Comparison of ENCODE assay signal across 20 cellular contexts in genomic region chr6:21137708-21138358, GRCh38.
DNase-seq lines count a peak whose midpoint lies in the region; ATAC-seq and TF ChIP-seq lines count a peak whose summit lies in the region.
"Had no signal": no experiment of that assay in that cellular context is flagged by ENCODE, and none has a peak within 500 bp of the region (broad histone marks: within the 10 kb centered on the region; RNA-seq: fewer than 3 reads in every experiment).

No MANE protein-coding gene starts in this region.

- H3K27ac Mint-ChIP-seq in glutamatergic neuron (ENCODE audit: unreplicated experiment) (peak overlapping the region; percentile 62), type B pancreatic cell (no peak overlapping the region), chondrocyte (ENCODE audit: unreplicated experiment) (no peak overlapping the region)
- H3K27ac Mint-ChIP-seq: activated CD4-positive, alpha-beta T cell treated with anti-CD3 and anti-CD28 coated beads for 36 hours; activated naive CD8-positive, alpha-beta T cell treated with anti-CD3 and anti-CD28 coated beads, Interleukin-2, amount 10 ng/mL, durations not matched to agents 7 days and 5 days; activated T-cell treated with anti-CD3 and anti-CD28 coated beads, Interleukin-2, amount 50 U/mL, for 72 hours; natural killer cell; stimulated activated naive CD8-positive, alpha-beta T cell treated with anti-CD3 and anti-CD28 coated beads, Interleukin-15, Interleukin-2, amounts not matched to agents 100 ng/mL and 50 ng/mL, for 24 hours; T-cell had no signal

- no peaks in the 10 kb centered on the region for H3K4me1 ChIP-seq in foreskin keratinocyte
- H3K4me1 ChIP-seq: upper lobe of left lung had no signal

- H3K4me3 Mint-ChIP-seq in glutamatergic neuron (ENCODE audit: unreplicated experiment) (no peak overlapping the region), type B pancreatic cell (peak overlapping the region; percentile 23), chondrocyte (ENCODE audit: unreplicated experiment) (no peak overlapping the region)
- H3K4me3 Mint-ChIP-seq: activated CD4-positive, alpha-beta T cell treated with anti-CD3 and anti-CD28 coated beads for 36 hours; activated naive CD8-positive, alpha-beta T cell treated with anti-CD3 and anti-CD28 coated beads, Interleukin-2, amount 10 ng/mL, durations not matched to agents 7 days and 5 days; activated T-cell treated with anti-CD3 and anti-CD28 coated beads, Interleukin-2, amount 50 U/mL, for 72 hours; natural killer cell; stimulated activated naive CD8-positive, alpha-beta T cell treated with anti-CD3 and anti-CD28 coated beads, Interleukin-15, Interleukin-2, amounts not matched to agents 100 ng/mL and 50 ng/mL, for 24 hours; T-cell had no signal

- H3K9me3 Mint-ChIP-seq in glutamatergic neuron (ENCODE audit: unreplicated experiment) (peaks cover 3% of the 10 kb centered on the region), type B pancreatic cell (peaks cover 10% of the 10 kb centered on the region), chondrocyte (ENCODE audit: low read depth) (no peaks in the 10 kb centered on the region)
- H3K9me3 Mint-ChIP-seq: activated T-cell treated with anti-CD3 and anti-CD28 coated beads, Interleukin-2, amount 50 U/mL, for 72 hours; natural killer cell; stimulated activated naive CD8-positive, alpha-beta T cell treated with anti-CD3 and anti-CD28 coated beads, Interleukin-15, Interleukin-2, amounts not matched to agents 100 ng/mL and 50 ng/mL, for 24 hours; T-cell had no signal

- ATAC-seq in foreskin keratinocyte = no peak
- ATAC-seq in GM18907 (IDR thresholded peaks at IDR 0.05; ENCODE audit: unreplicated experiment) = no peak
- ATAC-seq: activated CD4-positive, alpha-beta T cell treated with anti-CD3 and anti-CD28 coated beads for 36 hours; activated T-cell treated with anti-CD3 and anti-CD28 coated beads, Interleukin-2, amount 50 U/mL, for 72 hours; natural killer cell; Right ventricle myocardium inferior; T-cell had no signal

- no peak overlapping the region for H3K27ac ChIP-seq in foreskin keratinocyte
- H3K27ac ChIP-seq: upper lobe of left lung had no signal

- no peak overlapping the region for H3K4me3 ChIP-seq in astrocyte of the spinal cord (ENCODE audit: low read depth, low read length)
- H3K4me3 ChIP-seq: upper lobe of left lung had no signal

- in situ Hi-C loops in astrocyte of the spinal cord (cut with HindIII; ENCODE audit: low sequenced_read_pairs) = no loop called here

- no peaks in the 10 kb centered on the region for H3K36me3 Mint-ChIP-seq in glutamatergic neuron (ENCODE audit: unreplicated experiment)
- H3K36me3 Mint-ChIP-seq in type B pancreatic cell = peaks cover 10% of the 10 kb centered on the region
- peaks cover 6% of the 10 kb centered on the region for H3K36me3 Mint-ChIP-seq in chondrocyte (ENCODE audit: low read depth)
- H3K36me3 Mint-ChIP-seq: natural killer cell had no signal

- H3K27me3 Mint-ChIP-seq in glutamatergic neuron (ENCODE audit: unreplicated experiment) = no peaks in the 10 kb centered on the region
- H3K27me3 Mint-ChIP-seq in type B pancreatic cell = no peaks in the 10 kb centered on the region
- no peaks in the 10 kb centered on the region for H3K27me3 Mint-ChIP-seq in chondrocyte (ENCODE audit: low read depth)
- H3K27me3 Mint-ChIP-seq: activated CD4-positive, alpha-beta T cell treated with anti-CD3 and anti-CD28 coated beads for 36 hours; activated naive CD8-positive, alpha-beta T cell treated with anti-CD3 and anti-CD28 coated beads, Interleukin-2, amount 10 ng/mL, durations not matched to agents 7 days and 5 days; stimulated activated naive CD8-positive, alpha-beta T cell treated with anti-CD3 and anti-CD28 coated beads, Interleukin-15, Interleukin-2, amounts not matched to agents 100 ng/mL and 50 ng/mL, for 24 hours; T-cell had no signal

- H3K27me3 ChIP-seq in foreskin keratinocyte = no peaks in the 10 kb centered on the region
- H3K27me3 ChIP-seq: upper lobe of left lung had no signal

- peak; percentile 32 for DNase-seq in HCEC 1CT
- DNase-seq in astrocyte of the spinal cord (ENCODE audit: low read depth, low spot score) = peak; percentile 7
- no peak for DNase-seq in glutamatergic neuron
- DNase-seq in type B pancreatic cell (ENCODE audit: extremely low spot score, unreplicated experiment) = no peak
- DNase-seq in foreskin keratinocyte = no peak
- DNase-seq in chondrocyte (ENCODE audit: low spot score) = no peak
- DNase-seq in NCI-H1436 (lab: John Stamatoyannopoulos, UW) = no peak
- DNase-seq: activated CD4-positive, alpha-beta T cell treated with anti-CD3 and anti-CD28 coated beads for 36 hours; activated naive CD8-positive, alpha-beta T cell treated with anti-CD3 and anti-CD28 coated beads, Interleukin-2, amount 10 ng/mL, durations not matched to agents 7 days and 5 days; activated T-cell treated with anti-CD3 and anti-CD28 coated beads, Interleukin-2, amount 50 U/mL, for 72 hours; DND-41; kidney glomerular epithelial cell; natural killer cell; NCI-H2107; NCI-H526; T-cell; upper lobe of left lung had no signal

- H3K4me1 Mint-ChIP-seq in glutamatergic neuron (ENCODE audit: low read depth, unreplicated experiment) (peaks cover 52% of the 10 kb centered on the region), type B pancreatic cell (ENCODE audit: unreplicated experiment) (peaks cover 48% of the 10 kb centered on the region), chondrocyte (ENCODE audit: low read depth) (peaks cover 11% of the 10 kb centered on the region)
- H3K4me1 Mint-ChIP-seq: activated CD4-positive, alpha-beta T cell treated with anti-CD3 and anti-CD28 coated beads for 36 hours; activated naive CD8-positive, alpha-beta T cell treated with anti-CD3 and anti-CD28 coated beads, Interleukin-2, amount 10 ng/mL, durations not matched to agents 7 days and 5 days; natural killer cell; T-cell had no signal

- TF ChIP-seq CTCF in astrocyte of the spinal cord (IDR thresholded peaks at IDR 0.05; ENCODE audit: low read depth, low read length) = no peak
- TF ChIP-seq CTCF in glutamatergic neuron (IDR thresholded peaks at IDR 0.05; ENCODE audit: partially characterized antibody, unreplicated experiment) = no peak
- TF ChIP-seq CTCF in type B pancreatic cell (conservative IDR thresholded peaks at IDR 0.05) = no peak
- TF ChIP-seq CTCF in foreskin keratinocyte (conservative IDR thresholded peaks at IDR 0.05) = no peak
- TF ChIP-seq CTCF in chondrocyte (IDR thresholded peaks at IDR 0.05) = no peak

Comparison
In these comparisons a context has a peak if more than half of its experiments do, and no peak if none do; other contexts are left out.
1. DNase-seq: peak in HCEC 1CT (single experiment) and astrocyte of the spinal cord (single experiment); none in glutamatergic neuron (single experiment), type B pancreatic cell (single experiment), foreskin keratinocyte (0 of 2), chondrocyte (single experiment) and NCI-H1436 (single experiment).